32 cellular contexts compared by ENCODE assay signal in the genomic region with DNA sequence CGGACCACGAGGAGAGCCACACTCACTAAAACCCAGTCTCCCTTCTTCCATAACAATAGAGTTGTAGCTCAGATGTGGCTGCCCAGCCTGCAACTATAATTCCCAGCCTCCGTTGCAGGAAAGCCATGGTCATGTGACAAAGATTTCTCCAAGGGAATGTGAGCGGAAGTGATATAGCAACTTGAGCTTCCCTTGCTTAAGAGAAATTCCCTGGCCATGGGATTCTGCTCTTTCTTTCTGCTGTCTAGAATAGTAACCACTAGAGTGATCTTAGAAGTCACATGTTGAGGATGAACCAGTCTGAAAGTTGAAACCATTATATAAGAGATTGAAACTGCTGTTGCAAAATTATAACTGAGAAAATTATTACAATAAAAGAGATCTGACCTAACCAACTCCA.
"Had no signal": no experiment of that assay in that cellular context is flagged by ENCODE, and none has a peak within 500 bp of the region (broad histone marks: within the 10 kb centered on the region; RNA-seq: fewer than 3 reads in every experiment).

No MANE protein-coding gene starts in this region.

- H3K4me3 Mint-ChIP-seq: immature natural killer cell; mesothelial cell of epicardium; naive B cell; natural killer cell; nephron progenitor cell; neural progenitor cell; stimulated activated naive B cell treated with anti-CD40 and anti-IgM and Interleukin-4, amounts not matched to agents 10 μg/mL and 1 μg/mL and 100 μg/mL, for 72 hours had no signal

- H3K4me1 Mint-ChIP-seq: immature natural killer cell; mesothelial cell of epicardium; naive B cell; natural killer cell; nephron progenitor cell; neural progenitor cell; stimulated activated naive B cell treated with anti-CD40 and anti-IgM and Interleukin-4, amounts not matched to agents 10 μg/mL and 1 μg/mL and 100 μg/mL, for 72 hours had no signal

- H3K4me1 ChIP-seq: heart left ventricle, left lung, neural progenitor cell, prostate gland, right lobe of liver, stomach, suprapubic skin, tibial artery, upper lobe of right lung had no signal

- H3K27ac ChIP-seq: left lung, neural progenitor cell, neutrophil, ovary, prostate gland, right lobe of liver, stomach, suprapubic skin, thoracic aorta, tibial artery, upper lobe of right lung had no signal

- H3K4me3 ChIP-seq: heart left ventricle, left lung, lung, neural progenitor cell, ovary, prostate gland, right lobe of liver, smooth muscle cell, stomach, suprapubic skin, thoracic aorta, tibial artery, upper lobe of right lung had no signal

- FAIRE-seq: islet of Langerhans, kidney, urothelium cell line had no signal

- H3K27me3 ChIP-seq: neural progenitor cell, neutrophil, ovary, right lobe of liver, stomach, suprapubic skin, tibial artery, upper lobe of right lung had no signal

- H2AFZ ChIP-seq: neural progenitor cell had no signal

- H3K27ac Mint-ChIP-seq: immature natural killer cell; mesothelial cell of epicardium; naive B cell; natural killer cell; nephron progenitor cell; neural progenitor cell; stimulated activated naive B cell treated with anti-CD40 and anti-IgM and Interleukin-4, amounts not matched to agents 10 μg/mL and 1 μg/mL and 100 μg/mL, for 72 hours had no signal

- H3K9me3 ChIP-seq: left lung, neutrophil, ovary, prostate gland, suprapubic skin, thoracic aorta, tibial artery, upper lobe of right lung had no signal

- H3K27me3 Mint-ChIP-seq: naive B cell had no signal

- H3K36me3 Mint-ChIP-seq: immature natural killer cell; mesothelial cell of epicardium; natural killer cell; neural progenitor cell; stimulated activated naive B cell treated with anti-CD40 and anti-IgM and Interleukin-4, amounts not matched to agents 10 μg/mL and 1 μg/mL and 100 μg/mL, for 72 hours had no signal

- H3K9ac ChIP-seq: neural progenitor cell had no signal

- DNase-seq: heart left ventricle; hypothalamus; immature natural killer cell; kidney; left colon; left lung; mesendoderm; naive B cell; natural killer cell; nephron progenitor cell; occipital lobe; ovary; right lobe of liver; stimulated activated CD4-positive, alpha-beta T cell treated with anti-CD3 and anti-CD28 coated beads, Interleukin-1b, Interleukin-23, amount 100 ng/mL, for 48 hours; stimulated activated CD4-positive, alpha-beta T cell treated with anti-CD3 and anti-CD28 coated beads, Interleukin-2, amount 100 ng/mL, for 48 hours; stimulated activated CD4-positive, alpha-beta T cell treated with anti-CD3 and anti-CD28 coated beads, Interleukin-4, amount 100 ng/mL, for 4 hours; stimulated activated naive B cell treated with anti-CD40 and anti-IgM and Interleukin-4, amounts not matched to agents 10 μg/mL and 1 μg/mL and 100 μg/mL, for 72 hours; stimulated activated naive CD8-positive, alpha-beta T cell treated with anti-CD3 and anti-CD28 coated beads, Interleukin-15, Interleukin-2, amounts not matched to agents 100 U/mL and 50 U/mL, for 24 hours; stomach; tibial artery; trophoblast cell; upper lobe of right lung had no signal

- H3K36me3 ChIP-seq: heart left ventricle, left lung, neural progenitor cell, neutrophil, ovary, prostate gland, right lobe of liver, stomach, suprapubic skin, thoracic aorta, tibial artery, upper lobe of right lung had no signal

- H3K9me3 Mint-ChIP-seq: natural killer cell had no signal

- ATAC-seq: heart left ventricle; left colon; left lung; natural killer cell; right lobe of liver; stimulated activated naive B cell treated with anti-CD40 and anti-IgM and Interleukin-4, amounts not matched to agents 10 μg/mL and 1 μg/mL and 100 μg/mL, for 72 hours; stimulated activated naive CD8-positive, alpha-beta T cell treated with anti-CD3 and anti-CD28 coated beads, Interleukin-15, Interleukin-2, amounts not matched to agents 100 U/mL and 50 U/mL, for 24 hours; upper lobe of right lung had no signal

- H3K4me2 ChIP-seq: neural progenitor cell, smooth muscle cell had no signal
